In genomic region chr2:217792611-217793527, GRCh38 we compare ENCODE assay signal across 21 cellular contexts.
A peak's percentile ranks its signal among the peaks of the same experiment; 100 is the strongest.
DNase-seq lines count a peak whose midpoint lies in the region; ATAC-seq and TF ChIP-seq lines count a peak whose summit lies in the region.
"Had no signal": no experiment of that assay in that cellular context is flagged by ENCODE, and none has a peak within 500 bp of the region (broad histone marks: within the 10 kb centered on the region; RNA-seq: fewer than 3 reads in every experiment).

No MANE protein-coding gene starts in this region.

- no peak for TF ChIP-seq POLR2A in Peyer's patch (IDR thresholded peaks at IDR 0.05)

- H3K9me3 ChIP-seq in T-helper 17 cell (ENCODE audit: control insufficient read depth, low read length, poor library complexity, severe bottlenecking), result no peaks in the 10 kb centered on the region
- H3K9me3 ChIP-seq in Peyer's patch, result no peaks in the 10 kb centered on the region
- H3K9me3 ChIP-seq: heart right ventricle, ovary had no signal

- H3K4me3 Mint-ChIP-seq in T-helper 17 cell, result no peak overlapping the region
- H3K4me3 Mint-ChIP-seq in activated naive CD4-positive, alpha-beta T cell treated with anti-CD3 and anti-CD28 coated beads, Interleukin-2, amount 10 ng/mL, durations not matched to agents 7 days and 5 days, result no peak overlapping the region

- H3K27me3 ChIP-seq in rectal smooth muscle tissue (ENCODE audit: control insufficient read depth, insufficient read depth, low read length) (no peaks in the 10 kb centered on the region), Peyer's patch (no peaks in the 10 kb centered on the region)
- H3K27me3 ChIP-seq: heart right ventricle, ovary had no signal

- H3K27ac ChIP-seq in rectal smooth muscle tissue (ENCODE audit: low read depth, low read length), result peak overlapping the region; percentile 38
- H3K27ac ChIP-seq in Peyer's patch, result no peak overlapping the region
- H3K27ac ChIP-seq: cardiac muscle cell, KMS-11, ovary had no signal

- ATAC-seq in T-helper 17 cell, result no peak
- ATAC-seq: esophagus mucosa, heart right ventricle had no signal

- CTCF ChIA-PET in activated naive CD4-positive, alpha-beta T cell treated with anti-CD3 and anti-CD28 coated beads, Interleukin-2, amount 10 ng/mL, durations not matched to agents 7 days and 5 days (lab: Charles Lee), result interaction anchor here (0.6 to 10.6 kb wide), 6 partner anchors 10 to 1099 kb away, joined by 3 to 260 read pairs (median 5); partner anchors contain the start of gene RUFY4

- H3K9ac ChIP-seq in rectal smooth muscle tissue (ENCODE audit: low read length), result no peak overlapping the region
- H3K9ac ChIP-seq: KMS-11 had no signal

- in situ Hi-C loops in G401 (cut with HindIII; ENCODE audit: low sequenced_read_pairs), result no loop called here

- peaks cover 17% of the 10 kb centered on the region for H3K4me1 Mint-ChIP-seq in T-helper 17 cell
- H3K4me1 Mint-ChIP-seq in activated naive CD4-positive, alpha-beta T cell treated with anti-CD3 and anti-CD28 coated beads, Interleukin-2, amount 10 ng/mL, durations not matched to agents 7 days and 5 days, result peaks cover 22% of the 10 kb centered on the region

- H3K4me3 ChIP-seq in fibroblast of mammary gland (ENCODE audit: control insufficient read depth, low read depth, low read length) (no peak overlapping the region), rectal smooth muscle tissue (ENCODE audit: low read length) (no peak overlapping the region), Peyer's patch (no peak overlapping the region)
- H3K4me3 ChIP-seq: cardiac muscle cell, heart right ventricle, ovary had no signal

- no peaks in the 10 kb centered on the region for H3K36me3 Mint-ChIP-seq in T-helper 17 cell (ENCODE audit: low read depth)
- H3K36me3 Mint-ChIP-seq in activated naive CD4-positive, alpha-beta T cell treated with anti-CD3 and anti-CD28 coated beads, Interleukin-2, amount 10 ng/mL, durations not matched to agents 7 days and 5 days, result no peaks in the 10 kb centered on the region
- H3K36me3 Mint-ChIP-seq: naive B cell had no signal

- TF ChIP-seq CTCF in fibroblast of mammary gland (conservative IDR thresholded peaks at IDR 0.05; ENCODE audit: control insufficient read depth, insufficient read depth, low read depth, low read length) (no peak), Peyer's patch (IDR thresholded peaks at IDR 0.05) (no peak)

- peak; percentile 4 for DNase-seq in AG08396 (ENCODE audit: low spot score)
- DNase-seq in T-helper 17 cell, result no peak
- peak; percentile 52 for DNase-seq in fibroblast of mammary gland (ENCODE audit: low read depth)
- no peak for DNase-seq in Peyer's patch
- DNase-seq in activated naive CD4-positive, alpha-beta T cell treated with anti-CD3 and anti-CD28 coated beads, Interleukin-2, amount 10 ng/mL, durations not matched to agents 7 days and 5 days, result no peak
- DNase-seq in G401 (ENCODE audit: low spot score), result no peak
- no peak for DNase-seq in NK-92 (lab: John Stamatoyannopoulos, UW; ENCODE audit: unreplicated experiment)
- DNase-seq: ACHN; activated CD4-positive, alpha-beta T cell treated with anti-CD3 and anti-CD28 coated beads for 1 hour; heart right ventricle; mesenchymal stem cell; naive B cell; NCI-H1930; NCI-H345; NK-92 treated with Interleukin-12 subunit alpha and Interleukin-12 subunit beta, amount 100 ng/mL, for 24 hours; ovary; stimulated activated naive CD4-positive, alpha-beta T cell treated with Interleukin-2 at 50 U/mL for 16 hours had no signal

- H3K27ac Mint-ChIP-seq in T-helper 17 cell, result peak overlapping the region; percentile 47
- H3K27ac Mint-ChIP-seq in activated naive CD4-positive, alpha-beta T cell treated with anti-CD3 and anti-CD28 coated beads, Interleukin-2, amount 10 ng/mL, durations not matched to agents 7 days and 5 days, result no peak overlapping the region

- H3K36me3 ChIP-seq in rectal smooth muscle tissue (ENCODE audit: control insufficient read depth, insufficient read depth, low read length), result peaks cover 5% of the 10 kb centered on the region
- no peaks in the 10 kb centered on the region for H3K36me3 ChIP-seq in Peyer's patch
- H3K36me3 ChIP-seq: cardiac muscle cell, ovary had no signal

- H3K27me3 Mint-ChIP-seq in T-helper 17 cell, result no peaks in the 10 kb centered on the region
- H3K27me3 Mint-ChIP-seq in activated naive CD4-positive, alpha-beta T cell treated with anti-CD3 and anti-CD28 coated beads, Interleukin-2, amount 10 ng/mL, durations not matched to agents 7 days and 5 days, result no peaks in the 10 kb centered on the region
- H3K27me3 Mint-ChIP-seq: naive B cell had no signal

- H3K4me1 ChIP-seq in rectal smooth muscle tissue (ENCODE audit: control insufficient read depth, insufficient read depth, low read length), result no peaks in the 10 kb centered on the region
- no peaks in the 10 kb centered on the region for H3K4me1 ChIP-seq in Peyer's patch

- H3K9me3 Mint-ChIP-seq in activated naive CD4-positive, alpha-beta T cell treated with anti-CD3 and anti-CD28 coated beads, Interleukin-2, amount 10 ng/mL, durations not matched to agents 7 days and 5 days, result no peaks in the 10 kb centered on the region

Comparison
In these comparisons a context has a peak if more than half of its experiments do, and no peak if none do; other contexts are left out.
1. DNase-seq: peak in AG08396 (single experiment) and fibroblast of mammary gland (single experiment); none in T-helper 17 cell (0 of 3), Peyer's patch (0 of 3), activated naive CD4-positive, alpha-beta T cell treated with anti-CD3 and anti-CD28 coated beads, Interleukin-2, amount 10 ng/mL, durations not matched to agents 7 days and 5 days (single experiment), G401 (single experiment) and NK-92 (single experiment).